Comparison of ENCODE assay signal across 8 cellular contexts in the genomic region with DNA sequence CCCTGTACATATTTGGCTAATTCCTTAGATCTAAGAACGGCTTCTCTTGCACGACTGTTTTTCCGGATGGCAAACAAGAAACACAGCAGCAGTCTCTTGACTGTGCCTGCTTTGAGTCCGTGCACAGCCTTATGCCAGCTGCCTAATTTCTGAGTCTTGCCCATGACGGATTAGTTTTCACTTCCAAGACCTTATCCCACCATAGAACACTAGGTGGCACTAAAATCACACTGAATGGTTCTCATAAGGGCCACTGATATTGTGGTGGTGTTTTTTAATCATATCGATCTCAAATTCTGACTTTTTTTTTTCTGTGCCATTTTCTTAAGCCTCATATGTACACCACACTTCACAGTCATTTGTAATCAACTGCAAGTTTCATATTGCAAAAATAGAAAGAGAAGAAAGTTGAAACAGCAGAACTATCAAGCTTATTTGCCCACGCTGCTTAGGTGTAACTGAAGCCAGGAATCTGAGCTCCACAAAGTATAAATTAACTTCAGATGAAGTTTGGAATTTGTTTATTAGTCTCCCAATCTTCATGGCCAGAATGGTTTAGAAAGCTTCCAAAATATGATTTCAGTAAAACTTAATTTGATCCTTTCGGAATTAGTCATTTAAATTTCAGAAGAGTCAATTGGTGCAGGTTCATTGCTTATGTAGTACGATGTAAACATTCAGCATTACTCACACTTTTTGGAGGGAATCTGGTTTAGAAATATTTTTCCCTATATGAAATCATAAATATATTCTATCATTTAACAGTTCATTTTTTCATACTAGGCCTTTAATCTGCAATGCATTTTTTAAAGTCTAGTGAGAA. TPM values are rescaled to one million over a fixed set of nuclear protein-coding genes. Genes with fewer than 3 reads are reported as not detected.
DNase-seq lines count a peak whose midpoint lies in the region; ATAC-seq and TF ChIP-seq lines count a peak whose summit lies in the region.

No MANE protein-coding gene starts in this region.

- intact Hi-C loops in ovary (cut with DNase I), result loop anchor here in 1 of 4 donors (10.0 kb wide), 1 partner anchor 1575 kb away; no protein-coding TSS in a partner anchor

- no peak overlapping the region for H3K27ac Mint-ChIP-seq in WTC11

- POLR2A ChIA-PET in WTC11 (lab: Charles Lee), result interaction anchor here (0.6 to 0.7 kb wide), 2 partner anchors 63 to 380 kb away, joined by 3 read pairs; no protein-coding TSS in a partner anchor

- TF ChIP-seq CTCF in WTC11 (IDR thresholded peaks at IDR 0.05) (peak; percentile 76), gastroesophageal sphincter (IDR thresholded peaks at IDR 0.05) (peak; percentile 42 to 80 (median 67)), ovary (IDR thresholded peaks at IDR 0.05) (peak; percentile 24 to 42 (median 40))

- H3K27ac ChIP-seq in gastroesophageal sphincter (no peak overlapping the region), ovary (no peak overlapping the region)

- H3K27me3 ChIP-seq in gastroesophageal sphincter, result no peaks in the 10 kb centered on the region
- H3K27me3 ChIP-seq in ovary, result no peaks in the 10 kb centered on the region

- H3K4me1 ChIP-seq in gastroesophageal sphincter (peaks cover 0 to 8% (median 0%) of the 10 kb centered on the region in 3 donors), ovary (ENCODE audit: insufficient read depth) (no peaks in the 10 kb centered on the region)

- TF ChIP-seq POLR2A in gastroesophageal sphincter (IDR thresholded peaks at IDR 0.05) (no peak), ovary (IDR thresholded peaks at IDR 0.05) (no peak)

- no peaks in the 10 kb centered on the region for H3K36me3 Mint-ChIP-seq in WTC11

- CTCF ChIA-PET in WTC11 (lab: Charles Lee), result interaction anchor here (0.6 to 1.3 kb wide), 23 partner anchors 13 to 1579 kb away, joined by 3 to 28 read pairs (median 4); no protein-coding TSS in a partner anchor

- WGBS in gastroesophageal sphincter (ENCODE audit: low coverage in 1 of 2), 2 donors, result 15 to 24% methylated on average over 9 of the region's 9 CpGs
- 24 to 27% (median 26%) methylated on average over 9 of the region's 9 CpGs for WGBS in ovary, 3 donors

- 0 out of 2 replicates have a peak, but pooled peaks cover 3% of the 10 kb centered on the region for H3K4me1 Mint-ChIP-seq in WTC11

- H3K4me3 ChIP-seq in gastroesophageal sphincter, result no peak overlapping the region
- peak overlapping the region; percentile 2 for H3K4me3 ChIP-seq in ovary

- DNase-seq in DMS 273 treated with DMSO at 0.1 percent for 48 hours (lab: John Stamatoyannopoulos, UW) (peak; percentile 15), NCI-H1930 (lab: John Stamatoyannopoulos, UW) (peak; percentile 37 to 49), WTC11 (ENCODE audit: low spot score) (no peak), ovary (no peak)
- no peak for DNase-seq in stimulated activated CD4-positive, alpha-beta T cell treated with anti-CD3 and anti-CD28 coated beads, Interleukin-4, amount 100 ng/mL, for 4 hours

- H3K36me3 ChIP-seq in gastroesophageal sphincter, result no peaks in the 10 kb centered on the region
- H3K36me3 ChIP-seq in ovary, result no peaks in the 10 kb centered on the region

- H3K9me3 Mint-ChIP-seq in WTC11, result no peaks in the 10 kb centered on the region

- H3K9me3 ChIP-seq in gastroesophageal sphincter (no peaks in the 10 kb centered on the region), ovary (no peaks in the 10 kb centered on the region)

- no peak overlapping the region for H3K4me3 Mint-ChIP-seq in WTC11

- TF ChIP-seq EP300 in gastroesophageal sphincter (IDR thresholded peaks at IDR 0.05) (no peak), ovary (IDR thresholded peaks at IDR 0.05) (no peak)

- ATAC-seq in GM18868 (IDR thresholded peaks at IDR 0.05; ENCODE audit: unreplicated experiment) (peak; percentile 97), HG03025 (IDR thresholded peaks at IDR 0.05; ENCODE audit: low FRiP score, unreplicated experiment) (peak; percentile 97), WTC11 (peak; percentile 96), gastroesophageal sphincter (peak; percentile 76)

- H3K27me3 Mint-ChIP-seq in WTC11 (ENCODE audit: low read depth), result no peaks in the 10 kb centered on the region

TF ChIP-seq in WTC11, 78 proteins besides CTCF, POLR2A, EP300 and RAD21:
- TF ChIP-seq FOXJ3 (CRISPR knock-in tag; IDR thresholded peaks at IDR 0.05; ENCODE audit: borderline replicate concordance), result no peak
- TF ChIP-seq ZNF232 (CRISPR knock-in tag; IDR thresholded peaks at IDR 0.05), result no peak
- TF ChIP-seq, protein P1, sequence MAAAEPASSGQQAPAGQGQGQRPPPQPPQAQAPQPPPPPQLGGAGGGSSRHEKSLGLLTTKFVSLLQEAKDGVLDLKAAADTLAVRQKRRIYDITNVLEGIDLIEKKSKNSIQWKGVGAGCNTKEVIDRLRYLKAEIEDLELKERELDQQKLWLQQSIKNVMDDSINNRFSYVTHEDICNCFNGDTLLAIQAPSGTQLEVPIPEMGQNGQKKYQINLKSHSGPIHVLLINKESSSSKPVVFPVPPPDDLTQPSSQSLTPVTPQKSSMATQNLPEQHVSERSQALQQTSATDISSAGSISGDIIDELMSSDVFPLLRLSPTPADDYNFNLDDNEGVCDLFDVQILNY (CRISPR knock-in tag; IDR thresholded peaks at IDR 0.05), result no peak
- TF ChIP-seq, protein P2, sequence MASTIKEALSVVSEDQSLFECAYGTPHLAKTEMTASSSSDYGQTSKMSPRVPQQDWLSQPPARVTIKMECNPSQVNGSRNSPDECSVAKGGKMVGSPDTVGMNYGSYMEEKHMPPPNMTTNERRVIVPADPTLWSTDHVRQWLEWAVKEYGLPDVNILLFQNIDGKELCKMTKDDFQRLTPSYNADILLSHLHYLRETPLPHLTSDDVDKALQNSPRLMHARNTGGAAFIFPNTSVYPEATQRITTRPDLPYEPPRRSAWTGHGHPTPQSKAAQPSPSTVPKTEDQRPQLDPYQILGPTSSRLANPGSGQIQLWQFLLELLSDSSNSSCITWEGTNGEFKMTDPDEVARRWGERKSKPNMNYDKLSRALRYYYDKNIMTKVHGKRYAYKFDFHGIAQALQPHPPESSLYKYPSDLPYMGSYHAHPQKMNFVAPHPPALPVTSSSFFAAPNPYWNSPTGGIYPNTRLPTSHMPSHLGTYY (CRISPR knock-in tag; IDR thresholded peaks at IDR 0.05), result no peak
- TF ChIP-seq TP53 (CRISPR knock-in tag; IDR thresholded peaks at IDR 0.05), result no peak
- TF ChIP-seq RELA (CRISPR knock-in tag; IDR thresholded peaks at IDR 0.05; ENCODE audit: borderline replicate concordance), result no peak
- TF ChIP-seq NFATC4 (CRISPR knock-in tag; IDR thresholded peaks at IDR 0.05), result no peak

RNA-seq across cellular contexts. Expression of a gene that starts 45.5 kb away (rescaled TPM):
- 0.14 to 0.32 TPM (median 0.17 TPM) in 3 replicates for total RNA-seq in WTC11 (2021)
- total RNA-seq in gastroesophageal sphincter, result 10 to 100 TPM; 67.4 to 92.5 (median 72.4) TPM
- total RNA-seq in ovary, result 100 to 1,000 TPM in 4 of 7 donors, 10 to 100 TPM in 3; 60.2 to 133 (median 114) TPM
- 10 to 100 TPM; 31.2 to 33.5 TPM for polyA plus RNA-seq in ovary

Comparison
In these comparisons a context has a peak if more than half of its experiments do, and no peak if none do; other contexts are left out.
1. DNase-seq: peak in DMS 273 treated with DMSO at 0.1 percent for 48 hours (single experiment) and NCI-H1930 (2 of 2); none in WTC11 (single experiment), ovary (0 of 5) and stimulated activated CD4-positive, alpha-beta T cell treated with anti-CD3 and anti-CD28 coated beads, Interleukin-4, amount 100 ng/mL, for 4 hours (0 of 2).
2. RNA of a gene that starts 45.5 kb away (total RNA-seq): 60.2 to 133 TPM in ovary and 67.4 to 92.5 TPM in gastroesophageal sphincter; 0.14 to 0.32 TPM in WTC11; every median in the first group is over 10 times any median in the second.
3. Peak in every context shown above with its lines, with median percentiles within 50 percentile points of each other: ATAC-seq and CTCF ChIP-seq.